Comparison of ENCODE assay signal across 20 cellular contexts in genomic region chr6:127051571-127052260, GRCh38.
A peak's percentile ranks its signal among the peaks of the same experiment; 100 is the strongest.
DNase-seq lines count a peak whose midpoint lies in the region; ATAC-seq and TF ChIP-seq lines count a peak whose summit lies in the region.
"Had no signal": no experiment of that assay in that cellular context is flagged by ENCODE, and none has a peak within 500 bp of the region (broad histone marks: within the 10 kb centered on the region; RNA-seq: fewer than 3 reads in every experiment).

No MANE protein-coding gene starts in this region.

- H3K9me3 Mint-ChIP-seq in Caco-2 (ENCODE audit: unreplicated experiment): peaks cover 42% of the 10 kb centered on the region

- H3K4me3 ChIP-seq in choroid plexus epithelial cell (ENCODE audit: low read depth, low read length): no peak overlapping the region
- no peak overlapping the region for H3K4me3 ChIP-seq in Caco-2 (ENCODE audit: low read depth, low read length)
- H3K4me3 ChIP-seq: ascending aorta, hepatocyte, vagina had no signal

- no peak overlapping the region for H3K4me3 Mint-ChIP-seq in Caco-2 (ENCODE audit: unreplicated experiment)
- H3K4me3 Mint-ChIP-seq: activated CD4-positive, alpha-beta T cell treated with anti-CD3 and anti-CD28 coated beads for 36 hours had no signal

- no peak overlapping the region for H3K27ac Mint-ChIP-seq in Caco-2 (ENCODE audit: unreplicated experiment)
- H3K27ac Mint-ChIP-seq: activated CD4-positive, alpha-beta T cell treated with anti-CD3 and anti-CD28 coated beads for 36 hours had no signal

- POLR2A ChIA-PET in Caco-2 (lab: Charles Lee): no interaction called here

- BruUV-seq in Caco-2 (replicated peaks; lab: Mats Ljungman, UMichigan): no TSS peak

- H3K4me1 ChIP-seq in Caco-2: no peaks in the 10 kb centered on the region
- H3K4me1 ChIP-seq: ascending aorta, vagina had no signal

- no peaks in the 10 kb centered on the region for H3K27me3 ChIP-seq in Caco-2 (replicated peaks; ENCODE audit: control insufficient read depth, insufficient read depth, low read length)
- H3K27me3 ChIP-seq: ascending aorta, hepatocyte, vagina had no signal

- CTCF ChIA-PET in Caco-2 (lab: Charles Lee): no interaction called here

- no peaks in the 10 kb centered on the region for H3K27me3 Mint-ChIP-seq in Caco-2 (ENCODE audit: insufficient read depth, unreplicated experiment)
- H3K27me3 Mint-ChIP-seq: activated CD4-positive, alpha-beta T cell treated with anti-CD3 and anti-CD28 coated beads for 36 hours had no signal

- TF ChIP-seq CTCF in choroid plexus epithelial cell (conservative IDR thresholded peaks at IDR 0.05; ENCODE audit: low read depth, low read length) (no peak), Caco-2 (IDR thresholded peaks at IDR 0.05; ENCODE audit: insufficient read depth in 1 of 2, low read depth in 1 of 2, low read length in 1 of 2, severe bottlenecking in 1 of 2, unreplicated experiment in 1 of 2) (no peak)

- H3K36me3 Mint-ChIP-seq in Caco-2 (ENCODE audit: insufficient read depth, unreplicated experiment): peaks cover 6% of the 10 kb centered on the region

- no peak for ATAC-seq in GM19328 (IDR thresholded peaks at IDR 0.05; ENCODE audit: unreplicated experiment)
- ATAC-seq: activated CD4-positive, alpha-beta T cell treated with anti-CD3 and anti-CD28 coated beads for 36 hours; left cardiac atrium; Panc1 had no signal

- no peaks in the 10 kb centered on the region for H3K36me3 ChIP-seq in Caco-2 (ENCODE audit: control insufficient read depth, insufficient read depth, low read length)
- H3K36me3 ChIP-seq: ascending aorta, vagina had no signal

- H3K4me1 Mint-ChIP-seq in Caco-2 (ENCODE audit: low read depth, unreplicated experiment): peaks cover 6% of the 10 kb centered on the region
- H3K4me1 Mint-ChIP-seq: activated CD4-positive, alpha-beta T cell treated with anti-CD3 and anti-CD28 coated beads for 36 hours had no signal

- no peaks in the 10 kb centered on the region for H3K9me3 ChIP-seq in Caco-2
- H3K9me3 ChIP-seq: ascending aorta, vagina had no signal

- peak; percentile 39 for DNase-seq in AG08395 (ENCODE audit: low spot score)
- peak; percentile 67 for DNase-seq in HS-5 (ENCODE audit: low read depth)
- peak; percentile 67 for DNase-seq in choroid plexus epithelial cell (ENCODE audit: low read depth)
- peak; percentile 60 for DNase-seq in kidney glomerular epithelial cell (lab: John Stamatoyannopoulos, UW)
- DNase-seq in middle frontal gyrus (ENCODE audit: extremely low spot score, low spot score): no peak
- no peak for DNase-seq in Caco-2
- no peak for DNase-seq in activated naive CD4-positive, alpha-beta T cell treated with Interleukin-2 at 50 U/mL for 16 hours
- DNase-seq: activated CD4-positive, alpha-beta T cell treated with anti-CD3 and anti-CD28 coated beads for 36 hours; activated gamma-delta T cell; Calu3; dermis blood vessel endothelial cell; erythroblast; left cardiac atrium; midbrain; NCI-H1436 treated with DMSO at 0.1 percent for 48 hours had no signal

- intact Hi-C loops in Caco-2 (cut with micrococcal nuclease; ENCODE audit: unreplicated experiment): no loop called here

Comparison
In these comparisons a context has a peak if more than half of its experiments do, and no peak if none do; other contexts are left out.
1. DNase-seq: peak in AG08395 (single experiment), HS-5 (single experiment), choroid plexus epithelial cell (single experiment) and kidney glomerular epithelial cell (single experiment); none in middle frontal gyrus (single experiment), Caco-2 (0 of 2) and activated naive CD4-positive, alpha-beta T cell treated with Interleukin-2 at 50 U/mL for 16 hours (single experiment).